Comparison of ENCODE assay signal across 8 cellular contexts in the genomic region with DNA sequence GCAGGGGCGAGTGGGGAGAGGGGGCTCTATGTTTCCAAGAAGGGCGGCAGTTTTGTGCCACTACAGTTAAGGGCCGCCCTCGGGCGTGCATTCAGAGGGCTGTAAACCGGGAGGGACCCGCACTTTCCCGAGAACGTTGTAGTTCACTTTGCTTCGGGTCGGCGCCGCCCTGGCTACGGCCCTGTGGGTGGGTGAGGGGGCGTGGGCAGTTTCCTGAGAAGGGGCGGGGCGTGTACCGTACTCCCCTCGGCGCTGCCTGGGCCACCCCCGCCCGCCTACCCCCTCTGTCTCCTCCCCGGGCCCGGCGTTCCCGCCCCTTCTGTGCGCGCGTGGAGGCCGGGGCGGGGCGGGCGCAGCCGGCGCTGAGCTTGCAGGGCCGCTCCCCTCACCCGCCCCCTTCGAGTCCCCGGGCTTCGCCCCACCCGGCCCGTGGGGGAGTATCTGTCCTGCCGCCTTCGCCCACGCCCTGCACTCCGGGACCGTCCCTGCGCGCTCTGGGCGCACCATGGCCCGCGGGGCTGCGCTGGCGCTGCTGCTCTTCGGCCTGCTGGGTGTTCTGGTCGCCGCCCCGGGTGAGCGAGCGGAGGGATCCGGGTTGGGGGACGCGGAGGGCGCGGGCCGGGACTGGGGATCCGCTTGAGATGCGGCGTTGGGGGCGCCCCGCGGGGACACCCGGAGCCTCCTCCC. TPM values are rescaled to one million over a fixed set of nuclear protein-coding genes. Genes with fewer than 3 reads are reported as not detected.
A peak's percentile ranks its signal among the peaks of the same experiment; 100 is the strongest.
DNase-seq lines count a peak whose midpoint lies in the region; ATAC-seq and TF ChIP-seq lines count a peak whose summit lies in the region.

A gene with protein sequence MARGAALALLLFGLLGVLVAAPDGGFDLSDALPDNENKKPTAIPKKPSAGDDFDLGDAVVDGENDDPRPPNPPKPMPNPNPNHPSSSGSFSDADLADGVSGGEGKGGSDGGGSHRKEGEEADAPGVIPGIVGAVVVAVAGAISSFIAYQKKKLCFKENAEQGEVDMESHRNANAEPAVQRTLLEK (plus strand): TSS at position 440 of the 687 bp plus-strand sequence. CDS start 66 bp downstream, at position 506.

- peak within 1 kb of the TSS; percentile 68 for H3K4me2 ChIP-seq in KMS-11

- peak within 1 kb of the TSS; percentile 64 for H2AFZ ChIP-seq in KMS-11 (ENCODE audit: low read depth)

- H3K36me3 ChIP-seq in KMS-11 (ENCODE audit: insufficient read depth) (no peaks in the 10 kb centered on the region), thoracic aorta (no peaks in the 10 kb centered on the region)

- peaks cover 41% of the 10 kb centered on the region for H3K36me3 Mint-ChIP-seq in activated T-cell treated with anti-CD3 and anti-CD28 coated beads, Interleukin-2, amount 50 U/mL, for 24 hours (ENCODE audit: low read depth)

- H3K27me3 Mint-ChIP-seq in activated T-cell treated with anti-CD3 and anti-CD28 coated beads, Interleukin-2, amount 50 U/mL, for 24 hours, result no peaks in the 10 kb centered on the region

- peaks cover 37% of the 10 kb centered on the region for H3K4me1 Mint-ChIP-seq in activated T-cell treated with anti-CD3 and anti-CD28 coated beads, Interleukin-2, amount 50 U/mL, for 24 hours (ENCODE audit: low read depth)

- H3K27me3 ChIP-seq in KMS-11 (ENCODE audit: insufficient read depth, low read depth) (no peaks in the 10 kb centered on the region), thoracic aorta (replicated peaks; ENCODE audit: insufficient read depth) (no peaks in the 10 kb centered on the region)

- peak within 1 kb of the TSS; percentile 51; the same call in 1 of the 2 replicates for H3K9ac ChIP-seq in KMS-11

- no peaks in the 10 kb centered on the region for H3K9me3 ChIP-seq in thoracic aorta

- DNase-seq in CMK (ENCODE audit: low read depth) (peak; percentile 78), fibroblast of the aortic adventitia (ENCODE audit: low read depth) (peak; percentile 82), omental fat pad (ENCODE audit: low spot score) (peak; percentile 68), thoracic aorta (ENCODE audit: low spot score) (peak; percentile 68), NCI-H187 treated with DMSO at 0.1 percent for 48 hours (lab: John Stamatoyannopoulos, UW) (no peak)
- DNase-seq in activated T-cell treated with anti-CD3 and anti-CD28 coated beads, Interleukin-2, amount 50 U/mL, for 24 hours, result peak; percentile 91

- H3K4me3 ChIP-seq in KMS-11 (IDR thresholded peaks at IDR 0.05; ENCODE audit: insufficient read depth, low read depth, low read length) (no peak within 1 kb of the TSS), fibroblast of the aortic adventitia (ENCODE audit: low read depth, low read length) (peak within 1 kb of the TSS; percentile 85), thoracic aorta (peak within 1 kb of the TSS; percentile 77)

- H3K27ac ChIP-seq in KMS-11 (no peak within 1 kb of the TSS), thoracic aorta (peak within 1 kb of the TSS; percentile 76 to 87)

- H3K9me3 Mint-ChIP-seq in activated T-cell treated with anti-CD3 and anti-CD28 coated beads, Interleukin-2, amount 50 U/mL, for 24 hours, result no peaks in the 10 kb centered on the region

- peak within 1 kb of the TSS; percentile 96 for H3K27ac Mint-ChIP-seq in activated T-cell treated with anti-CD3 and anti-CD28 coated beads, Interleukin-2, amount 50 U/mL, for 24 hours

- ATAC-seq in GM21529 (IDR thresholded peaks at IDR 0.05; ENCODE audit: unreplicated experiment), result peak; percentile 84
- ATAC-seq in omental fat pad (ENCODE audit: low FRiP score), result peak; percentile 95
- peak; percentile 75 for ATAC-seq in thoracic aorta (ENCODE audit: insufficient number of reproducible peaks, low FRiP score, low read depth)

- no peaks in the 10 kb centered on the region for H4K20me1 ChIP-seq in KMS-11 (ENCODE audit: insufficient read depth)

- H3K4me1 ChIP-seq in KMS-11 (ENCODE audit: low read depth, poor library complexity, severe bottlenecking) (no peaks in the 10 kb centered on the region), thoracic aorta (ENCODE audit: control insufficient read depth in 1 of 2, low read depth in 2 of 2) (peaks cover 21 to 35% of the 10 kb centered on the region in 2 donors)

- H3K79me2 ChIP-seq in KMS-11 (ENCODE audit: insufficient read depth, low read depth), result no peaks in the 10 kb centered on the region

- TF ChIP-seq CTCF in KMS-11 (conservative IDR thresholded peaks at IDR 0.05; ENCODE audit: low read depth, low read length) (no peak), fibroblast of the aortic adventitia (IDR thresholded peaks at IDR 0.05; ENCODE audit: insufficient read depth, low read length) (no peak), omental fat pad (IDR thresholded peaks at IDR 0.05) (no peak), thoracic aorta (IDR thresholded peaks at IDR 0.05) (no peak)

- H3K4me3 Mint-ChIP-seq in activated T-cell treated with anti-CD3 and anti-CD28 coated beads, Interleukin-2, amount 50 U/mL, for 24 hours, result peak within 1 kb of the TSS; percentile 94

RNA-seq across cellular contexts. Expression of the gene that starts here (rescaled TPM):
- 355 and 675 TPM in 2 replicates for total RNA-seq in fibroblast of the aortic adventitia (ENCODE audit: low replicate concordance)
- total RNA-seq in omental fat pad, result 100 to 1,000 TPM; 206 to 412 (median 295) TPM
- total RNA-seq in thoracic aorta, result 100 to 1,000 TPM; 490 to 527 TPM
